ENCODE assay signal across 10 cellular contexts in genomic region chr1:51313961-51314777, GRCh38. TPM values are rescaled to one million over a fixed set of nuclear protein-coding genes. Genes with fewer than 3 reads are reported as not detected.
DNase-seq lines count a peak whose midpoint lies in the region; ATAC-seq, FAIRE-seq and TF ChIP-seq lines count a peak whose summit lies in the region.
"Had no signal": no experiment of that assay in that cellular context is flagged by ENCODE, and none has a peak within 500 bp of the region (broad histone marks: within the 10 kb centered on the region; RNA-seq: fewer than 3 reads in every experiment).

No MANE protein-coding gene starts in this region.

- H3K4me3 Mint-ChIP-seq in activated T-cell treated with anti-CD3 and anti-CD28 coated beads, Interleukin-2, amount 50 U/mL, for 72 hours: no peak overlapping the region
- no peak overlapping the region for H3K4me3 Mint-ChIP-seq in activated CD8-positive, alpha-beta T cell treated with anti-CD3 and anti-CD28 coated beads for 36 hours
- H3K4me3 Mint-ChIP-seq: CD4-positive, CD25-positive, alpha-beta regulatory T cell had no signal

- H3K36me3 ChIP-seq in kidney (ENCODE audit: control insufficient read depth in 1 of 2, insufficient read depth in 2 of 2, low read length in 2 of 2) (no peaks in the 10 kb centered on the region), upper lobe of left lung (no peaks in the 10 kb centered on the region)

- FAIRE-seq in kidney (lab: Jason Lieb, UNC): peak; percentile 77

- peak overlapping the region in 1 of 2 donors; percentile 57 for H3K9ac ChIP-seq in kidney (ENCODE audit: low read length in 2 of 2)

- intact Hi-C loops in activated CD8-positive, alpha-beta T cell treated with anti-CD3 and anti-CD28 coated beads for 36 hours (cut with micrococcal nuclease): no loop called here
- intact Hi-C loops in kidney (cut with DNase I): no loop called here

- H3K36me3 Mint-ChIP-seq in activated T-cell treated with anti-CD3 and anti-CD28 coated beads, Interleukin-2, amount 50 U/mL, for 72 hours (ENCODE audit: insufficient read depth in 2 of 2): no peaks in the 10 kb centered on the region
- no peaks in the 10 kb centered on the region for H3K36me3 Mint-ChIP-seq in activated CD8-positive, alpha-beta T cell treated with anti-CD3 and anti-CD28 coated beads for 36 hours (ENCODE audit: low read depth)
- H3K36me3 Mint-ChIP-seq: CD4-positive, CD25-positive, alpha-beta regulatory T cell had no signal

- no peaks in the 10 kb centered on the region for H3K27me3 ChIP-seq in upper lobe of left lung

- peaks cover 34% of the 10 kb centered on the region for H3K4me1 Mint-ChIP-seq in activated T-cell treated with anti-CD3 and anti-CD28 coated beads, Interleukin-2, amount 50 U/mL, for 72 hours (ENCODE audit: low read depth)
- H3K4me1 Mint-ChIP-seq in activated CD8-positive, alpha-beta T cell treated with anti-CD3 and anti-CD28 coated beads for 36 hours (ENCODE audit: low read depth): peaks cover 11% of the 10 kb centered on the region

- POLR2A ChIA-PET in activated CD8-positive, alpha-beta T cell treated with anti-CD3 and anti-CD28 coated beads for 36 hours (lab: Charles Lee): interaction anchor here (0.6 to 1.5 kb wide), 2 partner anchors 12 to 19 kb away, joined by 3 read pairs; no protein-coding TSS in a partner anchor

- peak in 2 of 4 donors; percentile 25 to 82 for TF ChIP-seq EP300 in upper lobe of left lung (IDR thresholded peaks at IDR 0.05)

- ATAC-seq in activated T-cell treated with anti-CD3 and anti-CD28 coated beads, Interleukin-2, amount 50 U/mL, for 72 hours (replicated peaks in 1 of 2): peak; percentile 81 to 83
- ATAC-seq in activated CD8-positive, alpha-beta T cell treated with anti-CD3 and anti-CD28 coated beads for 36 hours: peak; percentile 59
- ATAC-seq in upper lobe of left lung (ENCODE audit: low FRiP score in 2 of 2): peak; percentile 50 to 66

- H3K27ac Mint-ChIP-seq in activated T-cell treated with anti-CD3 and anti-CD28 coated beads, Interleukin-2, amount 50 U/mL, for 72 hours: no peak overlapping the region
- no peak overlapping the region for H3K27ac Mint-ChIP-seq in activated CD8-positive, alpha-beta T cell treated with anti-CD3 and anti-CD28 coated beads for 36 hours

- peak; percentile 25 to 33 for DNase-seq in activated T-cell treated with anti-CD3 and anti-CD28 coated beads, Interleukin-2, amount 50 U/mL, for 72 hours
- no peak for DNase-seq in activated T-cell treated with anti-CD3 and anti-CD28 coated beads for 4 hours
- DNase-seq in activated CD8-positive, alpha-beta T cell treated with anti-CD3 and anti-CD28 coated beads for 36 hours: no peak
- DNase-seq in kidney: peak; percentile 78
- DNase-seq in upper lobe of left lung: peak in 1 of 2 donors; percentile 68
- DNase-seq in NCI-H2196 (lab: John Stamatoyannopoulos, UW; ENCODE audit: unreplicated experiment): no peak
- no peak for DNase-seq in activated CD8-positive, alpha-beta memory T cell treated with anti-CD3 and anti-CD28 coated beads for 24 hours
- no peak for DNase-seq in cortex of kidney (lab: John Stamatoyannopoulos, UW)
- DNase-seq: CD4-positive, CD25-positive, alpha-beta regulatory T cell had no signal

- H3K9me3 Mint-ChIP-seq in activated T-cell treated with anti-CD3 and anti-CD28 coated beads, Interleukin-2, amount 50 U/mL, for 72 hours: no peaks in the 10 kb centered on the region
- no peaks in the 10 kb centered on the region for H3K9me3 Mint-ChIP-seq in activated CD8-positive, alpha-beta T cell treated with anti-CD3 and anti-CD28 coated beads for 36 hours
- H3K9me3 Mint-ChIP-seq: CD4-positive, CD25-positive, alpha-beta regulatory T cell had no signal

- no peak for TF ChIP-seq CTCF in activated CD8-positive, alpha-beta T cell treated with anti-CD3 and anti-CD28 coated beads for 36 hours (IDR thresholded peaks at IDR 0.05)
- TF ChIP-seq CTCF in kidney (IDR thresholded peaks at IDR 0.05; ENCODE audit: borderline replicate concordance, extremely low read depth, insufficient read depth) (no peak), upper lobe of left lung (IDR thresholded peaks at IDR 0.05) (no peak)

- no peaks in the 10 kb centered on the region for H3K9me3 ChIP-seq in kidney (ENCODE audit: control insufficient read depth in 1 of 2, low read length in 2 of 2)
- H3K9me3 ChIP-seq in upper lobe of left lung: no peaks in the 10 kb centered on the region

- CTCF ChIA-PET in activated CD8-positive, alpha-beta T cell treated with anti-CD3 and anti-CD28 coated beads for 36 hours (lab: Charles Lee): no interaction called here

- H3K4me1 ChIP-seq in kidney (ENCODE audit: control insufficient read depth in 1 of 2, insufficient read depth in 1 of 2, low read depth in 1 of 2, low read length in 2 of 2) (peaks cover 17 to 23% of the 10 kb centered on the region in 2 donors), upper lobe of left lung (peaks cover 10 to 45% (median 21%) of the 10 kb centered on the region in 4 donors)

- no peaks in the 10 kb centered on the region for H3K27me3 Mint-ChIP-seq in activated T-cell treated with anti-CD3 and anti-CD28 coated beads, Interleukin-2, amount 50 U/mL, for 72 hours (ENCODE audit: low read depth)
- no peaks in the 10 kb centered on the region for H3K27me3 Mint-ChIP-seq in activated CD8-positive, alpha-beta T cell treated with anti-CD3 and anti-CD28 coated beads for 36 hours

- TF ChIP-seq POLR2A in upper lobe of left lung (IDR thresholded peaks at IDR 0.05): peak in 1 of 4 donors; percentile 46

- no peak overlapping the region for H3K4me3 ChIP-seq in kidney (ENCODE audit: low read length in 2 of 2)
- H3K4me3 ChIP-seq in upper lobe of left lung: no peak overlapping the region

- H3K27ac ChIP-seq in kidney (ENCODE audit: low read depth in 2 of 2, low read length in 2 of 2) (peak overlapping the region; percentile 87), upper lobe of left lung (peak overlapping the region; percentile 51 to 81 (median 70))

- WGBS in upper lobe of left lung, 2 donors: 47 to 60% methylated on average over 11 to 12 of the region's 12 CpGs

RNA-seq across cellular contexts. Expression of gene TTC39A, which starts 16.2 kb away (rescaled TPM):
- total RNA-seq in activated T-cell treated with anti-CD3 and anti-CD28 coated beads, Interleukin-2, amount 50 U/mL, for 72 hours: under 1 TPM; 0.51 to 0.77 TPM
- under 1 TPM in 1 of 2 experiments, not detected in 1; 0.50 TPM for total RNA-seq in activated CD8-positive, alpha-beta T cell treated with anti-CD3 and anti-CD28 coated beads for 36 hours
- total RNA-seq in kidney (70.1 TPM), upper lobe of left lung (10 to 100 TPM; 33.0 to 96.4 (median 55.7) TPM)
- polyA plus RNA-seq in kidney (ENCODE audit: insufficient read depth, low read depth, low replicate concordance): 31.4 TPM
- total RNA-seq: CD4-positive, CD25-positive, alpha-beta regulatory T cell; T-helper 1 cell treated with Interleukin-12 subunit alpha and Interleukin-12 subunit beta and Interleukin-4 antibody, amounts not matched to agents 30 ng/mL and 1 ng/mL, for 36 hours had no signal

Comparison
In these comparisons a context has a peak if more than half of its experiments do, and no peak if none do; other contexts are left out.
1. DNase-seq: peak in activated T-cell treated with anti-CD3 and anti-CD28 coated beads, Interleukin-2, amount 50 U/mL, for 72 hours (2 of 2) and kidney (single experiment); none in activated T-cell treated with anti-CD3 and anti-CD28 coated beads for 4 hours (single experiment), activated CD8-positive, alpha-beta T cell treated with anti-CD3 and anti-CD28 coated beads for 36 hours (single experiment), NCI-H2196 (single experiment), activated CD8-positive, alpha-beta memory T cell treated with anti-CD3 and anti-CD28 coated beads for 24 hours (single experiment) and cortex of kidney (single experiment).
2. RNA of gene TTC39A, which starts 16.2 kb away (total RNA-seq): 70.1 TPM in kidney (single experiment) and 33.0 to 96.4 TPM in upper lobe of left lung; 0.51 to 0.77 TPM in activated T-cell treated with anti-CD3 and anti-CD28 coated beads, Interleukin-2, amount 50 U/mL, for 72 hours and 0.50 TPM in activated CD8-positive, alpha-beta T cell treated with anti-CD3 and anti-CD28 coated beads for 36 hours; every median in the first group is over 10 times any median in the second.
3. Peak in every context shown above with its lines, with median percentiles within 50 percentile points of each other: ATAC-seq.